Comparison of ENCODE assay signal across 1 cellular context in genomic region chr3:39190281-39191025, GRCh38.
TF ChIP-seq lines count a peak whose summit lies in the region.

No MANE protein-coding gene starts in this region.

TF ChIP-seq in H1, 55 proteins besides CTCF, POLR2A, EP300 and RAD21:
- TF ChIP-seq MAFK (IDR thresholded peaks at IDR 0.05; ENCODE audit: low read depth, low read length) = no peak
- no peak for TF ChIP-seq KDM5A (IDR thresholded peaks at IDR 0.05; ENCODE audit: low read length)
- no peak for TF ChIP-seq RXRA (IDR thresholded peaks at IDR 0.05; ENCODE audit: insufficient read depth, low read depth, low read length)
- no peak for TF ChIP-seq NANOG (IDR thresholded peaks at IDR 0.05; ENCODE audit: insufficient read depth, low read depth, low read length, poor library complexity, severe bottlenecking)
- TF ChIP-seq SIX5 (IDR thresholded peaks at IDR 0.05; ENCODE audit: low read depth, low read length) = no peak
- no peak for TF ChIP-seq TCF12 (IDR thresholded peaks at IDR 0.05; ENCODE audit: low read depth, low read length)
- TF ChIP-seq GABPA (IDR thresholded peaks at IDR 0.05; ENCODE audit: borderline replicate concordance, insufficient read depth, low read length) = no peak
- no peak for TF ChIP-seq CREB1 (IDR thresholded peaks at IDR 0.05)
- no peak for TF ChIP-seq HDAC6 (IDR thresholded peaks at IDR 0.05; ENCODE audit: low read depth, low read length)
- no peak for TF ChIP-seq SIN3A (conservative IDR thresholded peaks at IDR 0.05 in 1 of 2, IDR thresholded peaks at IDR 0.05 in 1 of 2; ENCODE audit: low read depth in 1 of 2, low read length in 2 of 2)
- TF ChIP-seq SP2 (IDR thresholded peaks at IDR 0.05; ENCODE audit: low read length) = no peak
- TF ChIP-seq HDAC2 (IDR thresholded peaks at IDR 0.05; ENCODE audit: borderline replicate concordance in 1 of 2, low read depth in 2 of 2, low read length in 2 of 2) = no peak
- no peak for TF ChIP-seq CHD1 (IDR thresholded peaks at IDR 0.05; ENCODE audit: low read depth, low read length)
